ENCODE assay signal across 9 cellular contexts in the genomic region with DNA sequence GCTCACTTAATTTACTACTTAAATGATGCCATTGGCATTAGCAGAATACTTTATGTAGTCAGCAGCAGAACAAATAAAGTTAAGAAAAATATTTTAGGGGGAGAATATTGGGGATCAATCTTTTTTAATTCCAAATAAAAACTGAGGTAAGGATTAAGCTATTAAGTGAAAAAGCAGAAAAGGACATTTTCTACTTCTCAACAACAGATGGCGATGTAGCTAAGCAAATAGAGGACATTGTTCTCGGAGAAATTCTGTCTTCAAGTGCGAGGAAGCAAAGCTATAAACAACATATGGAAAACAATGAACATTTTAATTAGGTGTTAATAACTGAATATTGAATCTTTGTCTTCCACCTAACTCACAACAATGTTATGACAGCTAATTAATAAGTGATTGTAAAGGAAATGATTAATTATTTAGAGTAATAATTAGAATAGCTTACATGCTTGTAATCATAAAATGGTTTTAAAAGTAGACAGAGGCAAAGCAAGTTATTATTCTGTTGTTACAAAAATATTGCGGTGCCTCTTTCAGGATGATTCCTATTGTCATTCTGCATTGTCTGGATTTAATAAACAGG. TPM values are rescaled to one million over a fixed set of nuclear protein-coding genes. Genes with fewer than 3 reads are reported as not detected.
A peak's percentile ranks its signal among the peaks of the same experiment; 100 is the strongest.
DNase-seq lines count a peak whose midpoint lies in the region; ATAC-seq, FAIRE-seq and TF ChIP-seq lines count a peak whose summit lies in the region.
"Had no signal": no experiment of that assay in that cellular context is flagged by ENCODE, and none has a peak within 500 bp of the region (broad histone marks: within the 10 kb centered on the region; RNA-seq: fewer than 3 reads in every experiment).

No MANE protein-coding gene starts in this region.

- H3K27me3 ChIP-seq in PC-3 (ENCODE audit: low read length) (no peaks in the 10 kb centered on the region), pancreas (no peaks in the 10 kb centered on the region)

- FAIRE-seq in D721Med (lab: Jason Lieb, UNC) (peak; percentile 95), pancreas (lab: Jason Lieb, UNC) (peak; percentile 96)

- POLR2A ChIA-PET in PC-3 (lab: Charles Lee; ENCODE audit: unreplicated experiment), result interaction anchor here (0.6 kb wide), 2 partner anchors 77 to 162 kb away, joined by 3 read pairs; no protein-coding TSS in a partner anchor

- H3K79me2 ChIP-seq in PC-3 (ENCODE audit: low read length), result no peaks in the 10 kb centered on the region

- no peaks in the 10 kb centered on the region for H3F3A ChIP-seq in PC-3 (ENCODE audit: low read length, unreplicated experiment)

- H3K4me1 ChIP-seq in PC-3 (ENCODE audit: insufficient read depth, low read length) (peaks cover 53% of the 10 kb centered on the region), pancreas (peaks cover 0 to 11% (median 4%) of the 10 kb centered on the region in 3 donors)

- peak overlapping the region; percentile 72 for H3K4me2 ChIP-seq in PC-3 (ENCODE audit: low read length)

- DNase-seq in D721Med (ENCODE audit: insufficient read length, low spot score) (peak; percentile 13), PC-3 (peak; percentile 71), erythroblast (lab: John Stamatoyannopoulos, UW) (peak; percentile 18 to 44), pancreas (no peak)
- no peak for DNase-seq in stimulated activated CD4-positive, alpha-beta T cell treated with anti-CD3 and anti-CD28 coated beads, Interleukin-15, amount 100 ng/mL, for 24 hours
- no peak for DNase-seq in activated CD8-positive, alpha-beta memory T cell treated with anti-CD3 and anti-CD28 coated beads, Interleukin-2, amount 50 U/mL, for 48 hours

- peak overlapping the region; percentile 24 for H3K9ac ChIP-seq in PC-3 (ENCODE audit: low read length)

- H3K27ac ChIP-seq in PC-3 (ENCODE audit: low read length), result peak overlapping the region; percentile 66
- no peak overlapping the region for H3K27ac ChIP-seq in pancreas

- BruUV-seq in PC-3 (replicated peaks; lab: Mats Ljungman, UMichigan), result no TSS peak

- CTCF ChIA-PET in PC-3 (lab: Charles Lee), result interaction anchor here (0.5 to 2.5 kb wide), 15 partner anchors 9 to 835 kb away, joined by 3 to 19 read pairs (median 6); a partner anchor contains a TSS

- H4K20me1 ChIP-seq in PC-3 (ENCODE audit: low read length), result no peaks in the 10 kb centered on the region

- H2AFZ ChIP-seq in PC-3 (ENCODE audit: low read length), result no peak overlapping the region

- TF ChIP-seq POLR2A in erythroblast (IDR thresholded peaks at IDR 0.05; ENCODE audit: low read length), result no peak

- H3K4me3 ChIP-seq in PC-3 (ENCODE audit: low read length) (peak overlapping the region; percentile 45), pancreas (peak overlapping the region in 1 of 4 donors; percentile 15)

- no peaks in the 10 kb centered on the region for H3K9me3 ChIP-seq in PC-3 (ENCODE audit: low read length)
- no peaks in the 10 kb centered on the region for H3K9me3 ChIP-seq in pancreas

- ATAC-seq in HG03439 (IDR thresholded peaks at IDR 0.05; ENCODE audit: unreplicated experiment), result peak; percentile 50
- peak; percentile 9; the same call in 1 of the 2 replicates for ATAC-seq in PC-3
- peak; percentile 85 to 95 (median 90) for ATAC-seq in pancreas
- ATAC-seq in HG02623 (IDR thresholded peaks at IDR 0.05; ENCODE audit: unreplicated experiment), result no peak
- ATAC-seq: naive thymus-derived CD8-positive, alpha-beta T cell had no signal

- TF ChIP-seq CTCF in D721Med (IDR thresholded peaks at IDR 0.05; ENCODE audit: insufficient read depth, missing control alignments) (peak; percentile 74), PC-3 (conservative IDR thresholded peaks at IDR 0.05; ENCODE audit: low read depth, low read length) (peak; percentile 87), pancreas (IDR thresholded peaks at IDR 0.05) (peak in 2 of 4 donors; percentile 26 to 33)

- WGBS in pancreas, 2 donors, result 3 to 6% methylated on average over 4 of the region's 4 CpGs

- H3K36me3 ChIP-seq in PC-3 (ENCODE audit: low read depth, low read length), result no peaks in the 10 kb centered on the region
- H3K36me3 ChIP-seq in pancreas, result no peaks in the 10 kb centered on the region

- intact Hi-C loops in PC-3 (cut with micrococcal nuclease) (loop anchor here (1.0 to 5.0 kb wide), 10 partner anchors 15 to 821 kb away; no protein-coding TSS in a partner anchor), pancreas (cut with DNase I) (loop anchor here in 2 of 3 donors (10.0 kb wide), 2 partner anchors 148 to 808 kb away; no protein-coding TSS in a partner anchor)

- no peaks in the 10 kb centered on the region for H3K9me2 ChIP-seq in PC-3 (replicated peaks; ENCODE audit: low read length)

RNA-seq across cellular contexts. Expression of a gene that starts 32.8 kb away (rescaled TPM):
- total RNA-seq in PC-3 (2014; rRNA removed) (14.0 and 21.3 TPM in 2 replicates), pancreas (10 to 100 TPM; 12.6 to 28.6 (median 17.0) TPM)
- polyA plus RNA-seq in pancreas, result 10 to 100 TPM in 1 of 2 donors, 1 to 10 TPM in 1; 8.2 to 18.8 TPM

RNA-seq across cellular contexts. Expression of a gene that starts 41.6 kb away (rescaled TPM):
- total RNA-seq in PC-3 (2014; rRNA removed) (7.4 and 8.5 TPM in 2 replicates), pancreas (10 to 100 TPM in 5 of 6 donors, 1 to 10 TPM in 1; 8.2 to 23.0 (median 14.2) TPM)
- 10 to 100 TPM in 1 of 2 donors, 1 to 10 TPM in 1; 7.9 to 15.6 TPM for polyA plus RNA-seq in pancreas

Comparison
In these comparisons a context has a peak if more than half of its experiments do, and no peak if none do; other contexts are left out.
1. DNase-seq: peak in D721Med (single experiment), PC-3 (single experiment) and erythroblast (2 of 2); none in pancreas (0 of 6), stimulated activated CD4-positive, alpha-beta T cell treated with anti-CD3 and anti-CD28 coated beads, Interleukin-15, amount 100 ng/mL, for 24 hours (single experiment) and activated CD8-positive, alpha-beta memory T cell treated with anti-CD3 and anti-CD28 coated beads, Interleukin-2, amount 50 U/mL, for 48 hours (single experiment).